Comparison of ENCODE assay signal across 12 cellular contexts in the genomic region with DNA sequence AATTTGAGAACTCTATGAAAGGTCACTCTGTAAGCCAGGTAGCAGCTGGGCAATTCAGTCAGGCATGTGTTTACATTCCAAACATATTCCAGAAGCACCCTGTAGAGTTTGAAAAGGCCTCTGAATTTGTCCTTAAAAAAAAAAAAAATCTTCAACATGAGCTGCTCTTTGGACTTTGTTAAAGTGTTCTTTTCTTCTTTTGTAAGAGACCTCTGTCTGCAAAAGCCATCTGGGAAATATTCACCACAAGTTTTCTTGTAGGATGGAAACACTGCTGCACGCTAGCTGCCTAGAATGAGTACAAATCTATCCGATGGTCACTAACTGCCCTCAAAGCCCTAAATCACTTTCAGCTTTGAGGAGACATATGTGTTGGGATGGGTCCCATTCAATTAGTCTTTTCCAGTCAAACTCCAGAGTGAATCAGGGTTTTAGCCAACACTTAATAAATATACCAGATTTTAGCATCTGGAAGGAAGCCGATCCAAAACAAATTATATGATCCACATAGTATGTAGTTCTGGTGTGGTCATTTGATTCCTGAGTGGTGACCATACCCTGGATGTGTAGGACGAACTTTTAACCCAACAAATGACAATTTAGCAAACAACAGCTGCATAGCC.
DNase-seq lines count a peak whose midpoint lies in the region; ATAC-seq and TF ChIP-seq lines count a peak whose summit lies in the region.
"Had no signal": no experiment of that assay in that cellular context is flagged by ENCODE, and none has a peak within 500 bp of the region (broad histone marks: within the 10 kb centered on the region; RNA-seq: fewer than 3 reads in every experiment).

No MANE protein-coding gene starts in this region.

- peaks cover 31% of the 10 kb centered on the region for H3K4me1 ChIP-seq in RWPE2 (ENCODE audit: insufficient read depth, poor library complexity, severe bottlenecking)
- peaks cover 4 to 33% (median 20%) of the 10 kb centered on the region in 4 donors for H3K4me1 ChIP-seq in stomach
- peaks cover 0 to 9% of the 10 kb centered on the region in 2 donors for H3K4me1 ChIP-seq in adrenal gland (replicated peaks in 1 of 2)

- no peak for ATAC-seq in RWPE2 (ENCODE audit: low read depth)
- ATAC-seq in HG03571 (IDR thresholded peaks at IDR 0.05; ENCODE audit: unreplicated experiment): no peak
- ATAC-seq: stimulated activated naive B cell treated with anti-CD40 and anti-IgM and Interleukin-4, amounts not matched to agents 10 μg/mL and 1 μg/mL and 100 μg/mL, for 72 hours had no signal

- no peaks in the 10 kb centered on the region for H3K36me3 ChIP-seq in RWPE2 (ENCODE audit: low read depth)
- H3K36me3 ChIP-seq in stomach: no peaks in the 10 kb centered on the region
- H3K36me3 ChIP-seq in adrenal gland (replicated peaks in 1 of 2): no peaks in the 10 kb centered on the region

- TF ChIP-seq CTCF in RWPE2 (IDR thresholded peaks at IDR 0.05; ENCODE audit: poor library complexity, severe bottlenecking): no peak
- TF ChIP-seq CTCF in foreskin fibroblast (IDR thresholded peaks at IDR 0.05; ENCODE audit: low read depth, low read length): no peak
- no peak for TF ChIP-seq CTCF in stomach (IDR thresholded peaks at IDR 0.05)
- no peak for TF ChIP-seq CTCF in adrenal gland (IDR thresholded peaks at IDR 0.05)

- DNase-seq in GM03348 (ENCODE audit: low spot score) (peak; percentile 43), RWPE2 (ENCODE audit: low spot score) (no peak), foreskin fibroblast (peak; percentile 92 to 93), stomach (no peak), NCI-H2171 treated with DMSO at 0.1 percent for 48 hours (lab: John Stamatoyannopoulos, UW) (no peak), cortex of kidney (lab: John Stamatoyannopoulos, UW) (no peak), adrenal gland (no peak)
- DNase-seq: DMS 273 treated with DMSO at 0.1 percent for 48 hours; hippocampal formation; NCI-H2227 treated with DMSO at 0.1 percent for 48 hours; stimulated activated naive B cell treated with anti-CD40 and anti-IgM and Interleukin-4, amounts not matched to agents 10 μg/mL and 1 μg/mL and 100 μg/mL, for 72 hours had no signal

- TF ChIP-seq EP300 in stomach (IDR thresholded peaks at IDR 0.05): no peak

- intact Hi-C loops in stomach (cut with DNase I; ENCODE audit: low total_unique reads): no loop called here
- intact Hi-C loops in adrenal gland (cut with DNase I): no loop called here

- H3K4me3 ChIP-seq in RWPE2 (ENCODE audit: severe bottlenecking) (no peak overlapping the region), foreskin fibroblast (ENCODE audit: low read depth in 1 of 2, low read length in 2 of 2) (no peak overlapping the region), stomach (no peak overlapping the region), adrenal gland (no peak overlapping the region)

- no peaks in the 10 kb centered on the region for H3K27me3 ChIP-seq in RWPE2 (ENCODE audit: insufficient read depth, poor library complexity, severe bottlenecking)
- no peaks in the 10 kb centered on the region for H3K27me3 ChIP-seq in stomach
- no peaks in the 10 kb centered on the region for H3K27me3 ChIP-seq in adrenal gland

- no peaks in the 10 kb centered on the region for H3K9me3 ChIP-seq in RWPE2 (ENCODE audit: severe bottlenecking)
- H3K9me3 ChIP-seq in stomach: no peaks in the 10 kb centered on the region
- no peaks in the 10 kb centered on the region for H3K9me3 ChIP-seq in adrenal gland (replicated peaks in 1 of 3)

- H3K27ac ChIP-seq in RWPE2 (ENCODE audit: poor library complexity, severe bottlenecking) (peak overlapping the region; percentile 99), stomach (peak overlapping the region in 4 of 5 donors; percentile 17 to 71 (median 56)), adrenal gland (no peak overlapping the region)

- TF ChIP-seq POLR2A in stomach (IDR thresholded peaks at IDR 0.05): no peak
- TF ChIP-seq POLR2A in adrenal gland (IDR thresholded peaks at IDR 0.05): no peak

- 54 to 71% (median 71%) methylated on average over 4 of the region's 4 CpGs for WGBS in stomach, 5 donors
- 63 to 68% (median 67%) methylated on average over 4 of the region's 4 CpGs for WGBS in adrenal gland, 4 donors

Comparison
In these comparisons a context has a peak if more than half of its experiments do, and no peak if none do; other contexts are left out.
1. DNase-seq: peak in GM03348 (single experiment) and foreskin fibroblast (2 of 2); none in RWPE2 (single experiment), stomach (single experiment), NCI-H2171 treated with DMSO at 0.1 percent for 48 hours (single experiment), cortex of kidney (single experiment) and adrenal gland (0 of 7).
2. H3K27ac ChIP-seq: peak in RWPE2 (single experiment) and stomach (4 of 5); none in adrenal gland (0 of 5).